Comparison of ENCODE assay signal across 13 cellular contexts in genomic region chr4:6480532-6481088, GRCh38. TPM values are rescaled to one million over a fixed set of nuclear protein-coding genes. Genes with fewer than 3 reads are reported as not detected.
"Had no signal": no experiment of that assay in that cellular context is flagged by ENCODE, and none has a peak within 500 bp of the region (broad histone marks: within the 10 kb centered on the region; RNA-seq: fewer than 3 reads in every experiment).

No MANE protein-coding gene starts in this region.

- H3K4me3 Mint-ChIP-seq: activated naive CD8-positive, alpha-beta T cell treated with anti-CD3 and anti-CD28 coated beads for 36 hours; T-helper 2 cell treated with Interferon-gamma antibody and Interleukin-4, amounts not matched to agents 5 μg/mL and 100 μg/mL, for 36 hours had no signal

- DNase-seq: activated CD4-positive, alpha-beta T cell treated with anti-CD3 and anti-CD28 coated beads, Interleukin-2, amount 50 U/mL, for 4 hours; activated CD4-positive, CD25-positive, alpha-beta regulatory T cell treated with anti-CD3 and anti-CD28 coated beads, Interleukin-2, amount 50 U/mL, for 72 hours; activated gamma-delta T cell; activated naive CD8-positive, alpha-beta T cell treated with anti-CD3 and anti-CD28 coated beads for 36 hours; activated T-cell treated with anti-CD3 and anti-CD28 coated beads, Interleukin-2, amount 50 U/mL, for 48 hours; aorta; small intestine; tibial artery had no signal

- H3K36me3 ChIP-seq: breast epithelium, tibial artery had no signal

- H3K27ac ChIP-seq: breast epithelium, hepatocyte, parathyroid adenoma, tibial artery had no signal

- H3K9ac ChIP-seq: parathyroid adenoma had no signal

- H3K27ac Mint-ChIP-seq: activated naive CD8-positive, alpha-beta T cell treated with anti-CD3 and anti-CD28 coated beads for 36 hours; T-helper 2 cell treated with Interferon-gamma antibody and Interleukin-4, amounts not matched to agents 5 μg/mL and 100 μg/mL, for 36 hours had no signal

- H3K4me3 ChIP-seq: breast epithelium, hepatocyte, tibial artery had no signal

- H3K9me3 Mint-ChIP-seq: T-helper 2 cell treated with Interferon-gamma antibody and Interleukin-4, amounts not matched to agents 5 μg/mL and 100 μg/mL, for 36 hours had no signal

- FAIRE-seq: small intestine had no signal

- H3K4me1 ChIP-seq: breast epithelium, parathyroid adenoma, tibial artery had no signal

- H3K4me1 Mint-ChIP-seq: activated naive CD8-positive, alpha-beta T cell treated with anti-CD3 and anti-CD28 coated beads for 36 hours had no signal

- H2AFZ ChIP-seq: hepatocyte, parathyroid adenoma had no signal

- H3K4me2 ChIP-seq: hepatocyte had no signal

- H3K36me3 Mint-ChIP-seq: activated naive CD8-positive, alpha-beta T cell treated with anti-CD3 and anti-CD28 coated beads for 36 hours had no signal

- H3K79me2 ChIP-seq: hepatocyte, parathyroid adenoma had no signal

RNA-seq across cellular contexts. Expression of gene PPP2R2C, which starts 8.2 kb away (rescaled TPM):
- total RNA-seq: activated naive CD8-positive, alpha-beta T cell treated with anti-CD3 and anti-CD28 coated beads for 36 hours; kidney epithelial cell had no signal
